In genomic region chr3:8968375-8968882, GRCh38 we compare ENCODE assay signal across 23 cellular contexts. TPM values are rescaled to one million over a fixed set of nuclear protein-coding genes. Genes with fewer than 3 reads are reported as not detected.
DNase-seq lines count a peak whose midpoint lies in the region; ATAC-seq and TF ChIP-seq lines count a peak whose summit lies in the region.
"Had no signal": no experiment of that assay in that cellular context is flagged by ENCODE, and none has a peak within 500 bp of the region (broad histone marks: within the 10 kb centered on the region; RNA-seq: fewer than 3 reads in every experiment).

No MANE protein-coding gene starts in this region.

- peaks cover 3 to 4% of the 10 kb centered on the region in 2 donors for H3K4me1 ChIP-seq in muscle layer of duodenum (ENCODE audit: control insufficient read depth in 1 of 2, insufficient read depth in 2 of 2, low read length in 2 of 2)
- H3K4me1 ChIP-seq: BE2C had no signal

- ATAC-seq in SK-N-SH treated with all-trans-retinoic acid at 6 μM for 48 hours = no peak

- peak; percentile 33 to 76 for DNase-seq in NCI-H524 (lab: John Stamatoyannopoulos, UW)
- no peak for DNase-seq in NCI-H524 treated with DMSO at 0.1 percent for 48 hours (lab: John Stamatoyannopoulos, UW)
- peak; percentile 57 for DNase-seq in G401 (ENCODE audit: low spot score)
- peak; percentile 47 for DNase-seq in NCI-H69 (lab: John Stamatoyannopoulos, UW)
- DNase-seq in activated gamma-delta T cell treated with Interleukin-2 at 50 U/mL for 16 hours = no peak
- DNase-seq in NCI-H1105 treated with DMSO at 0.1 percent for 48 hours (lab: John Stamatoyannopoulos, UW) = no peak
- DNase-seq: BE2C; CD8-positive, alpha-beta memory T cell; DMS153; DND-41; Kasumi-1; NCI-H1092 treated with DMSO at 0.1 percent for 48 hours; NCI-H1436 treated with DMSO at 0.1 percent for 48 hours; NCI-H187 treated with DMSO at 0.1 percent for 48 hours; NCI-H2107; NCI-H446 treated with DMSO at 0.1 percent for 48 hours; PC-9; Right ventricle myocardium superior had no signal

- H3K36me3 ChIP-seq in muscle layer of duodenum (ENCODE audit: control insufficient read depth in 1 of 2, insufficient read depth in 2 of 2, low read length in 2 of 2) = no peaks in the 10 kb centered on the region
- H3K36me3 ChIP-seq: BE2C, SJSA1 had no signal

- H3K27me3 ChIP-seq in muscle layer of duodenum (ENCODE audit: low read depth, low read length) = no peaks in the 10 kb centered on the region
- H3K27me3 ChIP-seq: BE2C, SJSA1 had no signal

- peak overlapping the region; percentile 71 for H3K27ac ChIP-seq in muscle layer of duodenum (ENCODE audit: low read length)
- H3K27ac ChIP-seq: 22Rv1, HL-60, PC-9, SJSA1 had no signal

- H3K9me3 ChIP-seq in muscle layer of duodenum (ENCODE audit: control insufficient read depth in 1 of 2, low read length in 2 of 2) = no peaks in the 10 kb centered on the region
- H3K9me3 ChIP-seq: BE2C, SJSA1 had no signal

- in situ Hi-C loops in G401 (cut with HindIII; ENCODE audit: low sequenced_read_pairs) = no loop called here

- peak overlapping the region in 1 of 2 donors; percentile 19 for H3K4me3 ChIP-seq in muscle layer of duodenum (ENCODE audit: low read depth in 1 of 2, low read length in 2 of 2)
- H3K4me3 ChIP-seq: PC-9, SJSA1 had no signal

TF ChIP-seq in SK-N-SH treated with all-trans-retinoic acid at 6 μM for 48 hours, 23 proteins besides CTCF, POLR2A, EP300 and RAD21:
- TF ChIP-seq OSR1 (CRISPR knock-in tag; IDR thresholded peaks at IDR 0.05) (no peak), RARB (CRISPR knock-in tag; IDR thresholded peaks at IDR 0.05) (no peak), CREB5 (CRISPR knock-in tag; IDR thresholded peaks at IDR 0.05; ENCODE audit: low read depth) (no peak), SNAI2 (CRISPR knock-in tag; IDR thresholded peaks at IDR 0.05) (no peak), TSHZ2 (CRISPR knock-in tag; IDR thresholded peaks at IDR 0.05) (no peak), ZNF70 (CRISPR knock-in tag; IDR thresholded peaks at IDR 0.05) (no peak), ISL1 (CRISPR knock-in tag; IDR thresholded peaks at IDR 0.05) (no peak), TOX (CRISPR knock-in tag; IDR thresholded peaks at IDR 0.05; ENCODE audit: borderline replicate concordance) (no peak), BACH2 (CRISPR knock-in tag; IDR thresholded peaks at IDR 0.05; ENCODE audit: borderline replicate concordance) (no peak), ZC3H10 (CRISPR knock-in tag; IDR thresholded peaks at IDR 0.05) (no peak), TCF4 (CRISPR knock-in tag; IDR thresholded peaks at IDR 0.05; ENCODE audit: borderline replicate concordance) (no peak), ZFP3 (CRISPR knock-in tag; IDR thresholded peaks at IDR 0.05) (no peak), POU6F1 (CRISPR knock-in tag; IDR thresholded peaks at IDR 0.05; ENCODE audit: borderline replicate concordance, low read depth) (no peak), PPARA (CRISPR knock-in tag; IDR thresholded peaks at IDR 0.05; ENCODE audit: borderline replicate concordance) (no peak), CSDC2 (CRISPR knock-in tag; IDR thresholded peaks at IDR 0.05) (no peak), ZNF8 (CRISPR knock-in tag; IDR thresholded peaks at IDR 0.05) (no peak), ZNF565 (CRISPR knock-in tag; conservative IDR thresholded peaks at IDR 0.05; ENCODE audit: low read depth) (no peak)

RNA-seq across cellular contexts. Expression of gene RAD18, which starts 5.2 kb away (rescaled TPM):
- total RNA-seq in G401 (2014; rRNA removed; shearing (Covaris generic)) = 14.3 and 29.5 TPM in 2 replicates

Comparison
In these comparisons a context has a peak if more than half of its experiments do, and no peak if none do; other contexts are left out.
1. DNase-seq: peak in NCI-H524 (2 of 2), G401 (single experiment) and NCI-H69 (single experiment); none in NCI-H524 treated with DMSO at 0.1 percent for 48 hours (single experiment), activated gamma-delta T cell treated with Interleukin-2 at 50 U/mL for 16 hours (single experiment) and NCI-H1105 treated with DMSO at 0.1 percent for 48 hours (single experiment).